Comparison of ENCODE assay signal across 1 cellular context in the genomic region with DNA sequence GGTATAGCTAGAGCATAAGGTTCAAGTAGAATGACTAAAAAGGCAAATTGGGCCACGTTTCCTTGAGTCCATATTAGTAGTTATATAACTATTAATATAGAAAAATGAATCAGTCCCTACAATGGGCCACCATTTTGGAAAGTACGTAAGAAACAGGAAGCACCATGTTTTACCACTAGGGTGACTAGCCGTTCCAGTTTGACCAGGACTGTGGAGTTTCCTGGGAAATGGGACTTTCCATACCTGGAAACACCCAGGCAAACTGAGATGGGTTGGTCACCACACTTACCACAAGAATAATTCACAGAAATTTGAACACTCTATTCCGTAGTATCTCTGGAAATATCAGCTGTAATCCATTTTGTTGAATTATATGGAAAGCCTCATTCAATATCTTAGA.
TF ChIP-seq lines count a peak whose summit lies in the region.

No MANE protein-coding gene starts in this region.

TF ChIP-seq in K562, 482 proteins besides CTCF, POLR2A, EP300 and RAD21:
- TF ChIP-seq YY1 (IDR thresholded peaks at IDR 0.05; ENCODE audit: borderline replicate concordance in 1 of 3, control insufficient read depth in 1 of 3, extremely low read depth in 1 of 3, insufficient read depth in 3 of 3, insufficient read length in 1 of 3, insufficient replicate concordance in 2 of 3, low read depth in 1 of 3, low read length in 2 of 3) = peak in 1 of 3 experiments; percentile 49
- no peak for TF ChIP-seq FOXJ3 (CRISPR knock-in tag; IDR thresholded peaks at IDR 0.05)
